ENCODE assay signal across 26 cellular contexts in the genomic region with DNA sequence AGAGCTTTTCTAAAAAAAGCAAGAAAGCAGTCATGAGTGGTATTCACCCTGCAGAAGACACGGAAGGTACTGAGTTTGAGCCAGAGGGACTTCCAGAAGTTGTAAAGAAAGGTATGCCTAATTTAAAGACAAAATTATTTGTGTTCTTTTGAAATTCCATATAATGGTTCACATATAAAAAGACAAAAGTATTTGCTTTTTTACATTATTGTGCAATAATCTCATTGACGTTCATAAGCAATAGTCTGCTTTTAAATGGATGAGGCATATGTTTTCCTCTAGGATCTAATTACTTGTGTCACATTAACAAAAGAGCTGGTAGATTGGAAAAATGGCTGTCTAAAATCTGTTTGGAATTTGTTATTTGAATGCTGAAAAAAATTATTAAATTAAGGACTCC. TPM values are rescaled to one million over a fixed set of nuclear protein-coding genes. Genes with fewer than 3 reads are reported as not detected.
DNase-seq lines count a peak whose midpoint lies in the region; ATAC-seq, FAIRE-seq and TF ChIP-seq lines count a peak whose summit lies in the region.
"Had no signal": no experiment of that assay in that cellular context is flagged by ENCODE, and none has a peak within 500 bp of the region (broad histone marks: within the 10 kb centered on the region; RNA-seq: fewer than 3 reads in every experiment).

No MANE protein-coding gene starts in this region.

- H3K4me2 ChIP-seq in A549 (no peak overlapping the region), IMR-90 (ENCODE audit: low read depth, low read length) (no peak overlapping the region), H1 (ENCODE audit: insufficient read depth in 1 of 2, low read depth in 2 of 2, low read length in 2 of 2) (no peak overlapping the region), trophoblast cell (ENCODE audit: low read length) (no peak overlapping the region)
- H3K4me2 ChIP-seq: BLaER1 had no signal

- H3K4ac ChIP-seq in IMR-90 (ENCODE audit: low read depth, low read length) (no peak overlapping the region), H1 (replicated peaks; ENCODE audit: insufficient read length, low read depth, low read length) (no peak overlapping the region), trophoblast cell (ENCODE audit: low read depth, low read length) (no peak overlapping the region)

- in situ Hi-C loops in IMR-90 (cut with MboI; ENCODE audit: low sequenced_read_pairs), result loop anchor here (5.0 kb wide), 1 partner anchor 865 kb away; no protein-coding TSS in a partner anchor
- in situ Hi-C loops in brain microvascular endothelial cell (cut with HindIII; ENCODE audit: low pct_ligation_motif_present, low sequenced_read_pairs), result loop anchor here (25.0 kb wide), 1 partner anchor 880 kb away; no protein-coding TSS in a partner anchor

- H3K14ac ChIP-seq in IMR-90 (replicated peaks; ENCODE audit: low read depth, low read length), result no peak overlapping the region
- no peak overlapping the region for H3K14ac ChIP-seq in H1 (ENCODE audit: insufficient read length)
- no peak overlapping the region for H3K14ac ChIP-seq in trophoblast cell (ENCODE audit: low read length)

- H2BK15ac ChIP-seq in IMR-90 (ENCODE audit: low read depth, low read length), result no peak overlapping the region
- no peak overlapping the region for H2BK15ac ChIP-seq in H1 (ENCODE audit: low read length)

- H3K23me2 ChIP-seq in H1 (ENCODE audit: low read depth, low read length), result no peaks in the 10 kb centered on the region

- TF ChIP-seq POLR2A in A549 (IDR thresholded peaks at IDR 0.05; ENCODE audit: low read length) (no peak), IMR-90 (IDR thresholded peaks at IDR 0.05; ENCODE audit: low read depth, low read length) (no peak), H1 (IDR thresholded peaks at IDR 0.05; ENCODE audit: control extremely low read depth in 1 of 2, low read depth in 2 of 2, low read length in 2 of 2) (no peak)

- no peak overlapping the region for H4K91ac ChIP-seq in IMR-90 (ENCODE audit: insufficient read depth, low read depth, low read length)
- H4K91ac ChIP-seq in H1 (replicated peaks; ENCODE audit: insufficient read length, low read length), result no peak overlapping the region
- no peak overlapping the region for H4K91ac ChIP-seq in trophoblast cell (ENCODE audit: low read depth, low read length)

- H3K4me3 ChIP-seq in A549 (no peak overlapping the region), IMR-90 (ENCODE audit: insufficient read depth, low read depth, low read length) (no peak overlapping the region), H1 (ENCODE audit: extremely low read depth in 1 of 4, insufficient read depth in 2 of 4, low read depth in 3 of 4, low read length in 4 of 4) (no peak overlapping the region), trophoblast cell (ENCODE audit: low read depth, low read length) (no peak overlapping the region), brain microvascular endothelial cell (ENCODE audit: low read depth, low read length) (no peak overlapping the region)
- H3K4me3 ChIP-seq: BLaER1, GM12878 had no signal

- dilution Hi-C loops in IMR-90 (cut with HindIII; ENCODE audit: low sequenced_read_pairs, unreplicated experiment), result loop anchor here (25.0 kb wide), 1 partner anchor 880 kb away; no protein-coding TSS in a partner anchor

- H2AFZ ChIP-seq in IMR-90 (replicated peaks; ENCODE audit: low read length, poor library complexity) (no peak overlapping the region), H1 (ENCODE audit: low read length) (no peak overlapping the region), trophoblast cell (ENCODE audit: insufficient read depth, low read length, poor library complexity) (no peak overlapping the region)

- 86% methylated on average over 2 of the region's 2 CpGs for WGBS in A549 (ENCODE audit: missing lambda C conversion rate)
- WGBS in IMR-90 (ENCODE audit: extremely low coverage in 2 of 2, insufficient read length in 1 of 2), 2 experiments, result no CpG with 5 or more reads among the region's 2 CpGs
- 79% methylated on average over 2 of the region's 2 CpGs; no CpG with 5 or more reads in 1 of the 2 experiments for WGBS in H1 (ENCODE audit: extremely low coverage in 1 of 2, insufficient coverage in 1 of 2, insufficient read length in 1 of 2, insufficient replicate concordance in 2 of 2, low coverage in 1 of 2, low lambda C conversion rate in 2 of 2, missing lambda C conversion rate in 1 of 2), 2 experiments
- WGBS in trophoblast cell (ENCODE audit: extremely low coverage, insufficient coverage, insufficient read length), result no CpG with 5 or more reads among the region's 2 CpGs

- intact Hi-C loops in IMR-90 (cut with micrococcal nuclease), result no loop called here

- H2BK5ac ChIP-seq in IMR-90 (ENCODE audit: low read depth, low read length, poor library complexity, severe bottlenecking), result no peak overlapping the region
- no peak overlapping the region for H2BK5ac ChIP-seq in H1 (ENCODE audit: low read depth, low read length)
- no peak overlapping the region for H2BK5ac ChIP-seq in trophoblast cell (ENCODE audit: low read depth, low read length, poor library complexity)

- no peak overlapping the region for H2AK9ac ChIP-seq in IMR-90 (replicated peaks; ENCODE audit: low read depth, low read length, poor library complexity)

- H3K23ac ChIP-seq in IMR-90 (ENCODE audit: low read depth, low read length) (no peak overlapping the region), H1 (ENCODE audit: insufficient read length) (no peak overlapping the region), trophoblast cell (ENCODE audit: low read length) (no peak overlapping the region)

- no TSS peak for BruUV-seq in IMR-90 (replicated peaks; lab: Mats Ljungman, UMichigan)

- TF ChIP-seq CTCF in A549 (IDR thresholded peaks at IDR 0.05) (no peak), IMR-90 (conservative IDR thresholded peaks at IDR 0.05; ENCODE audit: low read depth, low read length) (no peak), H1 (IDR thresholded peaks at IDR 0.05; ENCODE audit: control extremely low read depth in 1 of 3, insufficient read depth in 1 of 3, low read depth in 1 of 3, low read length in 3 of 3) (no peak), brain microvascular endothelial cell (IDR thresholded peaks at IDR 0.05; ENCODE audit: low read depth, low read length, missing control alignments) (no peak)

- H3K4me1 ChIP-seq in A549 (no peaks in the 10 kb centered on the region), IMR-90 (ENCODE audit: control insufficient read depth, insufficient read depth, low read length) (peaks cover 5% of the 10 kb centered on the region), H1 (replicated peaks in 1 of 4; ENCODE audit: control insufficient read depth in 3 of 4, insufficient read depth in 4 of 4, low read length in 3 of 4) (no peaks in the 10 kb centered on the region), trophoblast cell (ENCODE audit: control insufficient read depth in 1 of 2, insufficient read depth in 2 of 2, low read length in 2 of 2) (no peaks in the 10 kb centered on the region)
- H3K4me1 ChIP-seq: BE2C, BLaER1 had no signal

- no peaks in the 10 kb centered on the region; a peak in 1 of 4 replicates for H3K79me2 ChIP-seq in H1 (ENCODE audit: control insufficient read depth in 1 of 2, insufficient read depth in 2 of 2, low read length in 2 of 2)
- H3K79me2 ChIP-seq in trophoblast cell (ENCODE audit: control insufficient read depth, insufficient read depth, low read length, poor library complexity), result no peaks in the 10 kb centered on the region

- ATAC-seq in A549 (no peak), IMR-90 (ENCODE audit: low read depth) (no peak)
- ATAC-seq: GM12878 had no signal

- H3K56ac ChIP-seq in IMR-90 (ENCODE audit: extremely low read depth, insufficient read depth, low read length), result no peak overlapping the region
- no peak overlapping the region for H3K56ac ChIP-seq in H1 (replicated peaks; ENCODE audit: insufficient read length, low read depth, low read length)

- H3K36me3 ChIP-seq in IMR-90 (ENCODE audit: control insufficient read depth, insufficient read depth, low read length) (peaks cover 5% of the 10 kb centered on the region), H1 (ENCODE audit: control insufficient read depth in 2 of 4, insufficient read depth in 4 of 4, low read length in 3 of 4) (peaks cover 31 to 96% (median 74%) of the 10 kb centered on the region in 4 experiments), trophoblast cell (ENCODE audit: control insufficient read depth in 1 of 2, insufficient read depth in 2 of 2, low read length in 2 of 2) (peaks cover 8 to 34% of the 10 kb centered on the region in 2 experiments), brain microvascular endothelial cell (replicated peaks) (peaks cover 5% of the 10 kb centered on the region)

- TF ChIP-seq RAD21 in A549 (conservative IDR thresholded peaks at IDR 0.05 in 1 of 2, IDR thresholded peaks at IDR 0.05 in 1 of 2) (no peak), IMR-90 (IDR thresholded peaks at IDR 0.05; ENCODE audit: low read length) (no peak), H1 (IDR thresholded peaks at IDR 0.05 in 1 of 2, conservative IDR thresholded peaks at IDR 0.05 in 1 of 2; ENCODE audit: low read depth in 2 of 2, low read length in 2 of 2) (no peak)

- peaks cover 13 to 24% of the 10 kb centered on the region in 2 experiments for H3K79me1 ChIP-seq in IMR-90 (ENCODE audit: low read depth in 1 of 2, low read length in 2 of 2)
- no peaks in the 10 kb centered on the region for H3K79me1 ChIP-seq in H1 (ENCODE audit: low read depth, low read length)
- no peaks in the 10 kb centered on the region for H3K79me1 ChIP-seq in trophoblast cell (ENCODE audit: low read length)

- H4K8ac ChIP-seq in IMR-90 (ENCODE audit: low read depth in 2 of 2, low read length in 2 of 2), result no peak overlapping the region
- H4K8ac ChIP-seq in H1 (ENCODE audit: extremely low read depth, insufficient read depth, low read length), result no peak overlapping the region
- H4K8ac ChIP-seq in trophoblast cell (ENCODE audit: low read depth, low read length), result no peak overlapping the region

- no peaks in the 10 kb centered on the region for H3K9me3 ChIP-seq in A549
- H3K9me3 ChIP-seq in IMR-90 (ENCODE audit: control insufficient read depth, insufficient read depth, low read length), result no peaks in the 10 kb centered on the region
- H3K9me3 ChIP-seq in H1 (ENCODE audit: insufficient read depth in 2 of 2, low read depth in 1 of 2, low read length in 1 of 2), result no peaks in the 10 kb centered on the region
- H3K9me3 ChIP-seq in trophoblast cell (ENCODE audit: insufficient read depth, low read depth, low read length), result no peaks in the 10 kb centered on the region
- H3K9me3 ChIP-seq: BE2C, BLaER1 had no signal

- DNase-seq in A549 (ENCODE audit: low read depth in 1 of 2, low spot score in 1 of 2) (no peak), IMR-90 (no peak), H1 (ENCODE audit: low read depth in 1 of 2, low spot score in 2 of 2) (no peak), trophoblast cell (no peak), brain microvascular endothelial cell (no peak), AG20443 (ENCODE audit: low spot score) (no peak)
- DNase-seq in activated CD4-positive, CD25-positive, alpha-beta regulatory T cell treated with anti-CD3 and anti-CD28 coated beads, Interleukin-2, amount 50 U/mL, for 72 hours, result no peak
- DNase-seq: 8988T; BE2C; C1 segment of cervical spinal cord; CD4-positive, alpha-beta memory T cell; CD4-positive, CD25-positive, alpha-beta regulatory T cell; CD8-positive, alpha-beta memory T cell; COR-L47; DMS 273 treated with DMSO at 0.1 percent for 48 hours; DMS153; DMS53; DMS79; DND-41; EL; GDM1 had no signal

- H3K18ac ChIP-seq in IMR-90 (ENCODE audit: low read depth, low read length), result no peak overlapping the region
- no peak overlapping the region for H3K18ac ChIP-seq in H1 (ENCODE audit: extremely low read depth, low read length)
- H3K18ac ChIP-seq in trophoblast cell (ENCODE audit: low read length), result peak overlapping the region; percentile 30

- POLR2A ChIA-PET in A549 (lab: Yijun Ruan, JAX), result no interaction called here
- POLR2A ChIA-PET in IMR-90 (lab: Charles Lee; ENCODE audit: unreplicated experiment), result no interaction called here
- POLR2A ChIA-PET in H1 (lab: Charles Lee; ENCODE audit: partially characterized antibody), result no interaction called here

- no peak for FAIRE-seq in A549 (lab: Jason Lieb, UNC)
- no peak for FAIRE-seq in H1 (lab: Jason Lieb, UNC)
- FAIRE-seq: A204.1, GM12878, GM12892, GM18507 had no signal

- no peak overlapping the region for H4K5ac ChIP-seq in IMR-90 (ENCODE audit: low read depth, low read length)
- H4K5ac ChIP-seq in H1 (ENCODE audit: insufficient read length, low read depth, low read length), result no peak overlapping the region

- no peak overlapping the region for H3K27ac ChIP-seq in A549
- no peak overlapping the region for H3K27ac ChIP-seq in IMR-90 (ENCODE audit: insufficient read depth, low read length)
- H3K27ac ChIP-seq in H1 (ENCODE audit: low read depth, low read length), result no peak overlapping the region
- no peak overlapping the region for H3K27ac ChIP-seq in trophoblast cell (ENCODE audit: low read depth, low read length)
- no peak overlapping the region for H3K27ac ChIP-seq in brain microvascular endothelial cell
- H3K27ac ChIP-seq: BLaER1 had no signal

- H4K20me1 ChIP-seq in IMR-90 (ENCODE audit: insufficient read depth, low read length) (no peaks in the 10 kb centered on the region), H1 (replicated peaks in 1 of 2; ENCODE audit: control insufficient read depth in 1 of 2, insufficient read depth in 2 of 2, low read length in 2 of 2) (no peaks in the 10 kb centered on the region)
- H4K20me1 ChIP-seq: BLaER1 had no signal

- H3K9ac ChIP-seq in IMR-90 (ENCODE audit: low read depth, low read length) (no peak overlapping the region), H1 (replicated peaks in 1 of 4; ENCODE audit: extremely low read depth in 1 of 4, low read depth in 3 of 4, low read length in 3 of 4) (no peak overlapping the region), trophoblast cell (ENCODE audit: low read length) (no peak overlapping the region)
- H3K9ac ChIP-seq: BLaER1 had no signal

- TF ChIP-seq EP300 in A549 (IDR thresholded peaks at IDR 0.05) (no peak), H1 (IDR thresholded peaks at IDR 0.05; ENCODE audit: borderline replicate concordance in 1 of 2, low read depth in 2 of 2, low read length in 2 of 2) (no peak)

- H2AK5ac ChIP-seq in IMR-90 (ENCODE audit: low read depth, low read length) (no peak overlapping the region), H1 (ENCODE audit: low read depth, low read length) (no peak overlapping the region), trophoblast cell (ENCODE audit: low read length) (no peak overlapping the region)

- CTCF ChIA-PET in A549 (lab: Yijun Ruan, JAX), result interaction anchor here (0.6 to 3.6 kb wide), 3 partner anchors 9 to 982 kb away, joined by 3 to 19 read pairs (median 3); no protein-coding TSS in a partner anchor
- CTCF ChIA-PET in IMR-90 (lab: Yijun Ruan, JAX), result interaction anchor here (0.7 to 0.9 kb wide), 2 partner anchors 16 to 487 kb away, joined by 3 read pairs; no protein-coding TSS in a partner anchor
- CTCF ChIA-PET in H1 (lab: Charles Lee; ENCODE audit: partially characterized antibody), result interaction anchor here (0.7 to 1.4 kb wide), 4 partner anchors 20 to 871 kb away, joined by 3 to 4 read pairs (median 3); no protein-coding TSS in a partner anchor

- H2BK120ac ChIP-seq in IMR-90 (ENCODE audit: low read depth, low read length) (no peak overlapping the region), H1 (replicated peaks; ENCODE audit: low read depth, low read length) (no peak overlapping the region), trophoblast cell (ENCODE audit: insufficient read depth, low read length, poor library complexity) (no peak overlapping the region)

- no peak overlapping the region for H2BK12ac ChIP-seq in H1 (ENCODE audit: low read depth, low read length)
- no peak overlapping the region for H2BK12ac ChIP-seq in trophoblast cell (ENCODE audit: low read length)

- no peaks in the 10 kb centered on the region for H3K27me3 ChIP-seq in IMR-90 (ENCODE audit: control insufficient read depth, insufficient read depth, low read length)
- H3K27me3 ChIP-seq in H1 (replicated peaks in 1 of 4; ENCODE audit: control insufficient read depth in 3 of 4, extremely low read depth in 1 of 4, insufficient read depth in 3 of 4, low read length in 3 of 4), result no peaks in the 10 kb centered on the region
- no peaks in the 10 kb centered on the region for H3K27me3 ChIP-seq in trophoblast cell (ENCODE audit: insufficient read depth, low read length)
- no peaks in the 10 kb centered on the region for H3K27me3 ChIP-seq in brain microvascular endothelial cell (replicated peaks)
- H3K27me3 ChIP-seq: BE2C, BLaER1 had no signal

- no peak overlapping the region for H4K12ac ChIP-seq in trophoblast cell (ENCODE audit: low read depth, low read length)

- H2BK20ac ChIP-seq in IMR-90 (ENCODE audit: low read depth, low read length), result no peak overlapping the region
- no peak overlapping the region for H2BK20ac ChIP-seq in H1 (ENCODE audit: low read length)

- no peaks in the 10 kb centered on the region for H3K9me1 ChIP-seq in IMR-90 (ENCODE audit: insufficient read depth, low read length)

RNA-seq across cellular contexts. Expression of gene CENPF, which starts 54.3 kb away (rescaled TPM):
- 57.7 and 70.6 TPM in 2 replicates for polyA plus RNA-seq in A549 (2011; rRNA removed)
- 12.9 and 14.1 TPM in 2 replicates for polyA plus RNA-seq in A549 (2012; cell fraction: cytosol; rRNA removed)
- 23.3 and 27.1 TPM in 2 replicates for polyA plus RNA-seq in A549 (2012; cell fraction: nucleus; rRNA removed)
- 53.0 to 56.0 TPM (median 53.5 TPM) in 3 replicates for polyA plus RNA-seq in A549 (2017; fragmentation: RNase III; extraction: RNeasy Plus Mini Kit Qiagen cat#74134 plus additional on column Dnase treatment)
- polyA minus RNA-seq in A549 (2011; rRNA and poly(A)+ RNA removed), result 22.2 and 23.0 TPM in 2 replicates
- total RNA-seq in IMR-90 (2012; rRNA removed), result 51.8 and 80.0 TPM in 2 replicates
- polyA plus RNA-seq in IMR-90 (2012; rRNA removed), result 17.4 and 20.9 TPM in 2 replicates
- 1.3 and 2.8 TPM in 2 replicates for polyA plus RNA-seq in IMR-90 (2012; cell fraction: cytosol; rRNA removed)
- polyA plus RNA-seq in IMR-90 (2012; cell fraction: nucleus; rRNA removed; ENCODE audit: low replicate concordance), result 1.9 and 10.4 TPM in 2 replicates
- 170 and 175 TPM in 2 replicates for total RNA-seq in H1 (2021; fragmentation: NEBNext Ultra II Directional; extraction: Animal tissue kit (Norgen Biotek cat#: 25700))
- polyA plus RNA-seq in H1 (2011; rRNA removed), result 10.0 and 13.7 TPM in 2 replicates
- 38.2 TPM for polyA plus RNA-seq in H1 (2011; cell fraction: cytosol; rRNA removed)
- 41.1 TPM for polyA plus RNA-seq in H1 (2011; cell fraction: nucleus; rRNA removed)
- 71.6 to 132 TPM (median 92.6 TPM) in 4 replicates for polyA plus RNA-seq in H1 (2012, experiment 1 of 2)
- 4.1 TPM for polyA plus RNA-seq in H1 (2012, experiment 2 of 2)
- 79.3 TPM for polyA plus RNA-seq in H1 (2013, experiment 1 of 2)
- polyA plus RNA-seq in H1 (2013, experiment 2 of 2), result 70.9 TPM
- 41.5 and 53.5 TPM in 2 replicates for polyA minus RNA-seq in H1 (2011; rRNA and poly(A)+ RNA removed)
- polyA minus RNA-seq in H1 (2011; cell fraction: cytosol; rRNA and poly(A)+ RNA removed), result 43.7 TPM
- polyA minus RNA-seq in H1 (2011; cell fraction: nucleus; rRNA and poly(A)+ RNA removed), result 82.6 TPM
- polyA plus RNA-seq in trophoblast cell (2013), result 38.9 and 49.2 TPM in 2 replicates

Comparison
In these comparisons a context has a peak if more than half of its experiments do, and no peak if none do; other contexts are left out.
1. Of the 18 proteins assayed by ChIP-seq in both H1 and A549: peak only in H1: none; only in A549: none; in both: CEBPB; in neither: 17.